ENCODE assay signal across 27 cellular contexts in the genomic region with DNA sequence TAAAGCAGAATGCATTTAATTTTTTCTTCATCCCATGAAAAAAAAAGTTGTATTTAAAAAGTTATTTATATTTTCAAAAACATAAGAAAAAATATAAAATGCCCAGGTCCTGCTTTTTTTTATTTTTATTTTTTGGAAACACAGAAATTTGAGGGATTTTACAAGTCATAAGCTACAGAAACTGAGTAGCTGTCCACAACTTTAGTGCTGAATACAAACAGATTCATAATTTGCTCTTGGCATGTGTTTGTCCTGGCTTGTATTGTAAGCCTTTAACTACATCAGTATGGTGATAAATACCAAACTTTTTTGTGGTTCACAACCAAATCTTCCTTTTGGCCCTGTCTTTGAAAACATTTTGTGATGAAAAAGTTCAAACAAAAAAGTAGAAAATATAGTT. TPM values are rescaled to one million over a fixed set of nuclear protein-coding genes. Genes with fewer than 3 reads are reported as not detected.
DNase-seq lines count a peak whose midpoint lies in the region; FAIRE-seq and TF ChIP-seq lines count a peak whose summit lies in the region.
"Had no signal": no experiment of that assay in that cellular context is flagged by ENCODE, and none has a peak within 500 bp of the region (broad histone marks: within the 10 kb centered on the region; RNA-seq: fewer than 3 reads in every experiment).

No MANE protein-coding gene starts in this region.

- dilution Hi-C loops in mammary epithelial cell (cut with HindIII; ENCODE audit: low sequenced_read_pairs) = no loop called here

- no TSS peak for BruUV-seq in MCF 10A (replicated peaks; lab: Mats Ljungman, UMichigan)
- no TSS peak for BruUV-seq in mammary epithelial cell (replicated peaks; lab: Mats Ljungman, UMichigan)

- no peaks in the 10 kb centered on the region for H3K4me1 Mint-ChIP-seq in MCF 10A (ENCODE audit: insufficient read depth, unreplicated experiment)
- H3K4me1 Mint-ChIP-seq: activated naive CD4-positive, alpha-beta T cell treated with anti-CD3 and anti-CD28 coated beads, Interleukin-2, amount 50 U/mL, for 24 hours; CD4-positive, CD25-positive, alpha-beta regulatory T cell had no signal

- no peak overlapping the region for H3K27ac Mint-ChIP-seq in MCF 10A (ENCODE audit: low read depth, unreplicated experiment)
- H3K27ac Mint-ChIP-seq: activated naive CD4-positive, alpha-beta T cell treated with anti-CD3 and anti-CD28 coated beads, Interleukin-2, amount 50 U/mL, for 24 hours; activated T-cell treated with anti-CD3 and anti-CD28 coated beads, Interleukin-2, amount 50 U/mL, for 72 hours; CD4-positive, CD25-positive, alpha-beta regulatory T cell had no signal

- H3K27ac ChIP-seq in mammary epithelial cell (ENCODE audit: insufficient read depth, low read depth, low read length) = no peak overlapping the region
- H3K27ac ChIP-seq: body of pancreas, left lung, PC-9, spleen, uterus had no signal

- no peak overlapping the region for H3K4me3 ChIP-seq in mammary epithelial cell (replicated peaks in 1 of 3; ENCODE audit: insufficient read depth in 1 of 3, low read depth in 2 of 3, low read length in 3 of 3)
- H3K4me3 ChIP-seq: body of pancreas, left lung, PC-9, spleen, uterus had no signal

- H3K4me1 ChIP-seq in mammary epithelial cell (ENCODE audit: insufficient read depth, low read length) = no peaks in the 10 kb centered on the region
- H3K4me1 ChIP-seq: body of pancreas, left lung, spleen, uterus had no signal

- TF ChIP-seq CTCF in MCF 10A (IDR thresholded peaks at IDR 0.05; ENCODE audit: unreplicated experiment) = no peak
- no peak for TF ChIP-seq CTCF in mammary epithelial cell (conservative IDR thresholded peaks at IDR 0.05 in 1 of 2, IDR thresholded peaks at IDR 0.05 in 1 of 2; ENCODE audit: extremely low read depth in 1 of 2, insufficient read depth in 1 of 2, low read depth in 1 of 2, low read length in 2 of 2)

- no peaks in the 10 kb centered on the region for H3K9me3 Mint-ChIP-seq in MCF 10A (ENCODE audit: unreplicated experiment)
- H3K9me3 Mint-ChIP-seq: activated naive CD4-positive, alpha-beta T cell treated with anti-CD3 and anti-CD28 coated beads, Interleukin-2, amount 50 U/mL, for 24 hours; activated T-cell treated with anti-CD3 and anti-CD28 coated beads, Interleukin-2, amount 50 U/mL, for 72 hours had no signal

- H3K4me3 Mint-ChIP-seq in MCF 10A (ENCODE audit: unreplicated experiment) = no peak overlapping the region
- H3K4me3 Mint-ChIP-seq: activated naive CD4-positive, alpha-beta T cell treated with anti-CD3 and anti-CD28 coated beads, Interleukin-2, amount 50 U/mL, for 24 hours; activated T-cell treated with anti-CD3 and anti-CD28 coated beads, Interleukin-2, amount 50 U/mL, for 72 hours; CD4-positive, CD25-positive, alpha-beta regulatory T cell had no signal

- DNase-seq in MCF 10A (ENCODE audit: unreplicated experiment) (peak; percentile 33), mammary epithelial cell (no peak), RCC 7860 (ENCODE audit: low spot score) (no peak), renal cortical epithelial cell (ENCODE audit: low read depth) (peak; percentile 6), NCI-H187 treated with DMSO at 0.1 percent for 48 hours (lab: John Stamatoyannopoulos, UW) (no peak), NCI-H2081 (lab: John Stamatoyannopoulos, UW) (no peak), DMS53 treated with DMSO at 0.1 percent for 48 hours (lab: John Stamatoyannopoulos, UW; ENCODE audit: unreplicated experiment) (no peak)
- DNase-seq: ACHN; activated CD4-positive, CD25-positive, alpha-beta regulatory T cell treated with anti-CD3 and anti-CD28 coated beads, Interleukin-2, amount 50 U/mL, for 72 hours; activated CD8-positive, alpha-beta memory T cell treated with anti-CD3 and anti-CD28 coated beads for 24 hours; activated T-cell treated with anti-CD3 and anti-CD28 coated beads, Interleukin-2, amount 50 U/mL, for 72 hours; body of pancreas; CD4-positive, CD25-positive, alpha-beta regulatory T cell; cortex of kidney; glutamatergic neuron; left lung; NCI-H1694 treated with DMSO at 0.1 percent for 48 hours; NCI-H2227 treated with DMSO at 0.1 percent for 48 hours; NCI-H82; PC-9; spleen; substantia nigra; T1000; uterus had no signal

- H3K4me2 ChIP-seq in mammary epithelial cell (ENCODE audit: insufficient read depth, low read depth, low read length) = no peak overlapping the region
- H3K4me2 ChIP-seq: PC-9 had no signal

- no peak overlapping the region for H3K9ac ChIP-seq in mammary epithelial cell (ENCODE audit: insufficient read depth, low read length)

- intact Hi-C loops in MCF 10A (cut with micrococcal nuclease) (loop anchor here (2.0 kb wide), 1 partner anchor 171 kb away; no protein-coding TSS in a partner anchor), mammary epithelial cell (cut with micrococcal nuclease) (no loop called here)

- H3K79me2 ChIP-seq in mammary epithelial cell (ENCODE audit: insufficient read depth, low read length) = no peaks in the 10 kb centered on the region

- POLR2A ChIA-PET in MCF 10A (lab: Yijun Ruan, JAX) = interaction anchor here (0.8 to 1.9 kb wide), 2 partner anchors 10 to 240 kb away, joined by 3 to 8 read pairs; no protein-coding TSS in a partner anchor

- H3K27me3 ChIP-seq in mammary epithelial cell (ENCODE audit: insufficient read depth, low read length) = no peaks in the 10 kb centered on the region
- H3K27me3 ChIP-seq: left lung, spleen, uterus had no signal

- H2AFZ ChIP-seq in mammary epithelial cell (ENCODE audit: low read depth, low read length) = no peak overlapping the region
- H2AFZ ChIP-seq: PC-9 had no signal

- in situ Hi-C loops in mammary epithelial cell (cut with MboI; ENCODE audit: low sequenced_read_pairs in 2 of 2) = no loop called here

- H4K20me1 ChIP-seq in mammary epithelial cell (ENCODE audit: insufficient read depth, low read length) = no peaks in the 10 kb centered on the region

- peak; percentile 59 for FAIRE-seq in RCC 7860 (lab: Jason Lieb, UNC)
- FAIRE-seq in endometrium (lab: Jason Lieb, UNC) = peak; percentile 73
- FAIRE-seq: HTR-8/SVneo had no signal

- no peaks in the 10 kb centered on the region for H3K9me3 ChIP-seq in mammary epithelial cell (replicated peaks; ENCODE audit: insufficient read depth, low read length)
- H3K9me3 ChIP-seq: body of pancreas, left lung, spleen, uterus had no signal

- H3K36me3 Mint-ChIP-seq in MCF 10A (ENCODE audit: insufficient read depth, unreplicated experiment) = no peaks in the 10 kb centered on the region
- H3K36me3 Mint-ChIP-seq: activated naive CD4-positive, alpha-beta T cell treated with anti-CD3 and anti-CD28 coated beads, Interleukin-2, amount 50 U/mL, for 24 hours; CD4-positive, CD25-positive, alpha-beta regulatory T cell had no signal

- CTCF ChIA-PET in MCF 10A (lab: Yijun Ruan, JAX) = interaction anchor here (0.6 to 4.3 kb wide), 7 partner anchors 9 to 644 kb away, joined by 3 to 39 read pairs (median 4); no protein-coding TSS in a partner anchor
- CTCF ChIA-PET in mammary epithelial cell (lab: Charles Lee; ENCODE audit: low non-redundant PET) = no interaction called here

- H3K27me3 Mint-ChIP-seq in MCF 10A (ENCODE audit: insufficient read depth, unreplicated experiment) = peaks cover 30% of the 10 kb centered on the region
- H3K27me3 Mint-ChIP-seq: activated naive CD4-positive, alpha-beta T cell treated with anti-CD3 and anti-CD28 coated beads, Interleukin-2, amount 50 U/mL, for 24 hours had no signal

- no peaks in the 10 kb centered on the region for H3K36me3 ChIP-seq in mammary epithelial cell (ENCODE audit: insufficient read depth, low read length)
- H3K36me3 ChIP-seq: left lung, spleen, uterus had no signal

RNA-seq across cellular contexts. Expression of a gene that starts 7.5 kb away (rescaled TPM):
- total RNA-seq in MCF 10A (2022) (not detected in 2 replicates), mammary epithelial cell (not detected), renal cortical epithelial cell (under 0.01 and 0.17 TPM in 2 replicates)
- 0.01 TPM for polyA plus RNA-seq in mammary epithelial cell
- not detected for polyA minus RNA-seq in mammary epithelial cell
- total RNA-seq: activated T-cell treated with anti-CD3 and anti-CD28 coated beads, Interleukin-2, amount 50 U/mL, for 72 hours; CD4-positive, CD25-positive, alpha-beta regulatory T cell had no signal
- polyA plus RNA-seq: CD4-positive, CD25-positive, alpha-beta regulatory T cell had no signal

Comparison
In these comparisons a context has a peak if more than half of its experiments do, and no peak if none do; other contexts are left out.
1. DNase-seq: peak in MCF 10A (single experiment) and renal cortical epithelial cell (single experiment); none in mammary epithelial cell (single experiment), RCC 7860 (single experiment), NCI-H187 treated with DMSO at 0.1 percent for 48 hours (single experiment), NCI-H2081 (0 of 2) and DMS53 treated with DMSO at 0.1 percent for 48 hours (single experiment).